In the genomic region with DNA sequence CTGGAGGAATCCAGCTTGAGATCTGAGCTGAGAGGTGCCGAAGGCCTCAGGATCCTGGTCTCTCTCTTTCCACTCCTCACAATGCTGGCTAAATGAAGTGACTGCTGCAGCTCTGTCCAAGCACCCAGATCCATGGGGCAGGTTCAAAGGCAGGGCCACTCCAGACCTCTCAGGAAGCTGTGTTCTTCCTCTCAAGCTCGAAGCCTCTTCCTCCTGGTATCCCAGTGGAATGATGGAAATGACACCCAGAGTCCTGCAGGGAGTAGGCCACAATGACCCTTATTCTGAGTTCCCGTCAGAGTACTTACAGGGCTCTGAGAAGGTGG, we compare ENCODE assay signal across 22 cellular contexts.
"Had no signal": no experiment of that assay in that cellular context is flagged by ENCODE, and none has a peak within 500 bp of the region (broad histone marks: within the 10 kb centered on the region; RNA-seq: fewer than 3 reads in every experiment).

No MANE protein-coding gene starts in this region.

- H3K36me3 Mint-ChIP-seq: activated CD8-positive, alpha-beta memory T cell treated with anti-CD3 and anti-CD28 coated beads, Interleukin-2, amount 10 ng/mL, durations not matched to agents 7 days and 5 days; activated naive CD4-positive, alpha-beta T cell treated with anti-CD3 and anti-CD28 coated beads, Interleukin-2, amount 50 U/mL, for 24 hours; brain had no signal

- H3K4me3 Mint-ChIP-seq: activated B cell treated with CpG ODN at 0.5 μM for 24 hours; activated CD4-positive, alpha-beta T cell treated with anti-CD3 and anti-CD28 coated beads, Interleukin-2, amount 10 ng/mL, durations not matched to agents 24 days and 14 days; activated CD8-positive, alpha-beta memory T cell treated with anti-CD3 and anti-CD28 coated beads, Interleukin-2, amount 10 ng/mL, durations not matched to agents 7 days and 5 days; activated naive CD4-positive, alpha-beta T cell treated with anti-CD3 and anti-CD28 coated beads, Interleukin-2, amount 50 U/mL, for 24 hours; activated T-cell treated with anti-CD3 and anti-CD28 coated beads, Interleukin-2, amount 50 U/mL, for 24 hours; activated T-helper 1 cell treated with anti-CD3 and anti-CD28 coated beads, Interleukin-12 subunit alpha, Interleukin-12 subunit beta, Interleukin-2, Interleukin-4 antibody, amounts not matched to agents 30 ng/mL and 10 ng/mL and 1 ng/mL, durations not matched to agents 14 hours and 24 hours and 36 hours; brain; T-helper 17 cell had no signal

- H3K4me1 Mint-ChIP-seq: activated B cell treated with CpG ODN at 0.5 μM for 24 hours; activated CD8-positive, alpha-beta memory T cell treated with anti-CD3 and anti-CD28 coated beads, Interleukin-2, amount 10 ng/mL, durations not matched to agents 7 days and 5 days had no signal

- H3K9me3 Mint-ChIP-seq: activated B cell treated with CpG ODN at 0.5 μM for 24 hours; activated CD4-positive, alpha-beta T cell treated with anti-CD3 and anti-CD28 coated beads, Interleukin-2, amount 10 ng/mL, durations not matched to agents 24 days and 14 days; activated naive CD4-positive, alpha-beta T cell treated with anti-CD3 and anti-CD28 coated beads, Interleukin-2, amount 50 U/mL, for 24 hours; activated T-cell treated with anti-CD3 and anti-CD28 coated beads, Interleukin-2, amount 50 U/mL, for 24 hours; activated T-helper 1 cell treated with anti-CD3 and anti-CD28 coated beads, Interleukin-12 subunit alpha, Interleukin-12 subunit beta, Interleukin-2, Interleukin-4 antibody, amounts not matched to agents 30 ng/mL and 10 ng/mL and 1 ng/mL, durations not matched to agents 14 hours and 24 hours and 36 hours had no signal

- H3K27ac Mint-ChIP-seq: activated B cell treated with CpG ODN at 0.5 μM for 24 hours; activated CD4-positive, alpha-beta T cell treated with anti-CD3 and anti-CD28 coated beads, Interleukin-2, amount 10 ng/mL, durations not matched to agents 24 days and 14 days; activated CD8-positive, alpha-beta memory T cell treated with anti-CD3 and anti-CD28 coated beads, Interleukin-2, amount 10 ng/mL, durations not matched to agents 7 days and 5 days; activated naive CD4-positive, alpha-beta T cell treated with anti-CD3 and anti-CD28 coated beads, Interleukin-2, amount 50 U/mL, for 24 hours; activated T-cell treated with anti-CD3 and anti-CD28 coated beads, Interleukin-2, amount 50 U/mL, for 24 hours; activated T-helper 1 cell treated with anti-CD3 and anti-CD28 coated beads, Interleukin-12 subunit alpha, Interleukin-12 subunit beta, Interleukin-2, Interleukin-4 antibody, amounts not matched to agents 30 ng/mL and 10 ng/mL and 1 ng/mL, durations not matched to agents 14 hours and 24 hours and 36 hours; T-helper 17 cell had no signal

- H3K4me3 ChIP-seq: K562 had no signal

- ATAC-seq: activated CD8-positive, alpha-beta memory T cell treated with anti-CD3 and anti-CD28 coated beads, Interleukin-2, amount 10 ng/mL, durations not matched to agents 7 days and 5 days; PC-3; T-helper 17 cell had no signal

- DNase-seq: activated B cell treated with CpG ODN at 0.5 μM for 24 hours; activated CD4-positive, alpha-beta T cell treated with anti-CD3 and anti-CD28 coated beads for 1 hour; activated CD4-positive, alpha-beta T cell treated with anti-CD3 and anti-CD28 coated beads, Interleukin-2, amount 10 ng/mL, durations not matched to agents 24 days and 14 days; activated CD4-positive, alpha-beta T cell treated with anti-CD3 and anti-CD28 coated beads, Interleukin-2, amount 50 U/mL, for 48 hours; activated CD8-positive, alpha-beta memory T cell treated with anti-CD3 and anti-CD28 coated beads, Interleukin-2, amount 10 ng/mL, durations not matched to agents 7 days and 5 days; activated effector memory CD4-positive, alpha-beta T cell treated with Interleukin-2 at 50 U/mL for 16 hours; activated naive CD4-positive, alpha-beta T cell; activated T-cell treated with anti-CD3 and anti-CD28 coated beads, Interleukin-2, amount 50 U/mL, for 24 hours; MM.1S; NCI-H1105; NCI-H1436; NCI-H187; NCI-H2081; NCI-H510A treated with DMSO at 0.1 percent for 48 hours; SHP77 treated with DMSO at 0.1 percent for 48 hours; T-helper 17 cell; T-helper 9 cell had no signal

- H3K27me3 Mint-ChIP-seq: activated CD8-positive, alpha-beta memory T cell treated with anti-CD3 and anti-CD28 coated beads, Interleukin-2, amount 10 ng/mL, durations not matched to agents 7 days and 5 days; brain had no signal
